Comparison of ENCODE assay signal across 11 cellular contexts in the genomic region with DNA sequence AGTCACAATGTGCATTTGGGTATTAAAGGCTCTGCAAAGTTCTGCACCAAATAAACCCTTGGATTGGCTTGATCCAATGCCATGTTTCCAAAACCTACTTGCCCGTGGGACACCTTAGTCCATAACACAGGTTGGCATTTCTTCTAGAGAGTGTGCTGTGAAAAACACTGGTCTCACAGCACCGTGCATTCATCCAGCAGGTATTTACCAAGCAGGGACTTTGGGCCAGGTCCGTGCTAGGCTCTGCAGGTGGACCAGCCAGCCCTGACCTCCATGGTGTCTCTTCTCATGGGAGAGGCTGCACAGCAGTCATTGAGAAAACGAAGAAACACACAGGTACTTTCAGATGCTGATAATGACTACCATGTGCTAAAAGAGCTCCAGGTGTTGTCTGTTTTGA.
"Had no signal": no experiment of that assay in that cellular context is flagged by ENCODE, and none has a peak within 500 bp of the region (broad histone marks: within the 10 kb centered on the region; RNA-seq: fewer than 3 reads in every experiment).

No MANE protein-coding gene starts in this region.

- H3K4me1 ChIP-seq: HAP-1 had no signal

- H3K27ac Mint-ChIP-seq: GM23338, H9, HFFc6 had no signal

- H3K4me1 Mint-ChIP-seq: GM23338, H9 had no signal

- H3K4me3 ChIP-seq: GM23248, GM23338, HAP-1 had no signal

- DNase-seq: GM23248, GOT3, H7, H9, HCEC 1CT, HFFc6 had no signal

- ATAC-seq: GM23338, HCT116 had no signal

- H3K9me3 ChIP-seq: HAP-1 had no signal

- FAIRE-seq: H1, H54 had no signal

- H3K27ac ChIP-seq: GM23248 had no signal

- H3K4me3 Mint-ChIP-seq: GM23338, H9, HFFc6 had no signal

- H3K9me3 Mint-ChIP-seq: HFFc6 had no signal

- H3K36me3 ChIP-seq: HAP-1 had no signal
